31 cellular contexts compared by ENCODE assay signal in the genomic region with DNA sequence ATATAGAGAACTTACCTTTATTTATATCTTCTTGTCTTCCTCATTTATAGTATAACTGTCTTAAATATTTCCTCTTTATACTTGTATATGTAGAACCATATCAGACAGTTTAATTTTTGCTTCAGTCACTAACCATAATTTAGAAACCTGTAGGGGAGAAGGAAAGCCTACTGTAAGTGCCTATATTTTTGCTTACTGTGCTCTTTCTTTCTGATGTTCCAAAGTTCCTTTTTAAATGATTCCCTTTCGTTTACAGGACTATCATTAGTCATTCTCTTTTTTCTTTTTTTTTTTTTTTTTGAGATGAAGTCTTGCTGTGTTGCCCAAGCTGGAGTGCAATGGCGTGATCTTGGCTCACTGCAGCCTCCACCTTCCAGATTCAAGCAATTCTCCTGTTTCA.
"Had no signal": no experiment of that assay in that cellular context is flagged by ENCODE, and none has a peak within 500 bp of the region (broad histone marks: within the 10 kb centered on the region; RNA-seq: fewer than 3 reads in every experiment).

No MANE protein-coding gene starts in this region.

- H3K79me2 ChIP-seq: parathyroid adenoma had no signal

- H3K4me1 ChIP-seq: parathyroid adenoma, psoas muscle, spleen, suprapubic skin, testis, tibial artery, transverse colon, upper lobe of right lung, uterus had no signal

- H3K4me3 Mint-ChIP-seq: natural killer cell; nephron; neural progenitor cell; stimulated activated memory B cell treated with anti-CD40 and anti-IgM and Interleukin-4, amounts not matched to agents 10 μg/mL and 1 μg/mL and 100 μg/mL, for 72 hours; stimulated activated naive CD8-positive, alpha-beta T cell treated with anti-CD3 and anti-CD28 coated beads, Interleukin-15, amount 100 ng/mL, for 72 hours; type B pancreatic cell had no signal

- H3K9me3 Mint-ChIP-seq: nephron; neural progenitor cell; stimulated activated memory B cell treated with anti-CD40 and anti-IgM and Interleukin-4, amounts not matched to agents 10 μg/mL and 1 μg/mL and 100 μg/mL, for 72 hours; type B pancreatic cell had no signal

- ATAC-seq: natural killer cell; psoas muscle; right cardiac atrium; sciatic nerve; stimulated activated memory B cell treated with anti-CD40 and anti-IgM and Interleukin-4, amounts not matched to agents 10 μg/mL and 1 μg/mL and 100 μg/mL, for 72 hours; stimulated activated naive CD8-positive, alpha-beta T cell treated with anti-CD3 and anti-CD28 coated beads, Interleukin-15, amount 100 ng/mL, for 72 hours; stimulated activated naive CD8-positive, alpha-beta T cell treated with anti-CD3 and anti-CD28 coated beads, Interleukin-15, Interleukin-2, amounts not matched to agents 100 U/mL and 50 U/mL, for 24 hours; upper lobe of right lung had no signal

- H3K36me3 ChIP-seq: neural progenitor cell, ovary, spleen, suprapubic skin, tibial artery, transverse colon, upper lobe of right lung, uterus had no signal

- DNase-seq: natural killer cell; occipital lobe; ovary; posterior cingulate gyrus; psoas muscle; right cardiac atrium; spleen; stimulated activated CD4-positive, alpha-beta T cell treated with anti-CD3 and anti-CD28 coated beads, Interleukin-12 subunit alpha, Interleukin-12 subunit beta, amount 100 ng/mL, for 4 hours; stimulated activated CD4-positive, alpha-beta T cell treated with anti-CD3 and anti-CD28 coated beads, Interleukin-1b, Interleukin-23, amount 100 ng/mL, for 48 hours; stimulated activated CD4-positive, alpha-beta T cell treated with anti-CD3 and anti-CD28 coated beads, Interleukin-4, amount 100 ng/mL, for 1 hour; stimulated activated CD4-positive, alpha-beta T cell treated with anti-CD3 and anti-CD28 coated beads, Interleukin-4, amount 100 ng/mL, for 4 hours; stimulated activated CD8-positive, alpha-beta memory T cell treated with anti-CD3 and anti-CD28 coated beads, Interleukin-4, amount 100 ng/mL, for 48 hours; stimulated activated naive CD4-positive, alpha-beta T cell; stimulated activated naive CD8-positive, alpha-beta T cell treated with anti-CD3 and anti-CD28 coated beads, Interleukin-15, amount 100 ng/mL, for 72 hours; stimulated activated naive CD8-positive, alpha-beta T cell treated with anti-CD3 and anti-CD28 coated beads, Interleukin-15, Interleukin-2, amounts not matched to agents 100 U/mL and 50 U/mL, for 24 hours; substantia nigra; testis; tibial artery; transverse colon; upper lobe of right lung; uterus had no signal

- H3K27ac ChIP-seq: neural progenitor cell, ovary, parathyroid adenoma, psoas muscle, skin epidermis, spleen, suprapubic skin, testis, tibial artery, transverse colon, upper lobe of right lung, uterus had no signal

- H3K36me3 Mint-ChIP-seq: neural progenitor cell; stimulated activated memory B cell treated with anti-CD40 and anti-IgM and Interleukin-4, amounts not matched to agents 10 μg/mL and 1 μg/mL and 100 μg/mL, for 72 hours; type B pancreatic cell had no signal

- H3K9me3 ChIP-seq: ovary, psoas muscle, spleen, suprapubic skin, testis, tibial artery, transverse colon, upper lobe of right lung, uterus had no signal

- H2AFZ ChIP-seq: neural progenitor cell, parathyroid adenoma had no signal

- H3K4me3 ChIP-seq: neural progenitor cell, ovary, psoas muscle, skin epidermis, smooth muscle cell, spleen, suprapubic skin, testis, tibial artery, transverse colon, upper lobe of right lung, uterus had no signal

- H3K4me1 Mint-ChIP-seq: natural killer cell; stimulated activated memory B cell treated with anti-CD40 and anti-IgM and Interleukin-4, amounts not matched to agents 10 μg/mL and 1 μg/mL and 100 μg/mL, for 72 hours; stimulated activated naive CD8-positive, alpha-beta T cell treated with anti-CD3 and anti-CD28 coated beads, Interleukin-15, amount 100 ng/mL, for 72 hours had no signal

- H3K9ac ChIP-seq: neural progenitor cell, parathyroid adenoma had no signal

- H3K27ac Mint-ChIP-seq: natural killer cell; nephron; neural progenitor cell; progenitor cell of endocrine pancreas; stimulated activated memory B cell treated with anti-CD40 and anti-IgM and Interleukin-4, amounts not matched to agents 10 μg/mL and 1 μg/mL and 100 μg/mL, for 72 hours; stimulated activated naive CD8-positive, alpha-beta T cell treated with anti-CD3 and anti-CD28 coated beads, Interleukin-15, amount 100 ng/mL, for 72 hours; type B pancreatic cell had no signal

- H3K27me3 ChIP-seq: neural progenitor cell, ovary, spleen, suprapubic skin, testis, tibial artery, transverse colon, upper lobe of right lung, uterus had no signal

- H3K4me2 ChIP-seq: neural progenitor cell, smooth muscle cell had no signal
